ENCODE assay signal across 17 cellular contexts in the genomic region with DNA sequence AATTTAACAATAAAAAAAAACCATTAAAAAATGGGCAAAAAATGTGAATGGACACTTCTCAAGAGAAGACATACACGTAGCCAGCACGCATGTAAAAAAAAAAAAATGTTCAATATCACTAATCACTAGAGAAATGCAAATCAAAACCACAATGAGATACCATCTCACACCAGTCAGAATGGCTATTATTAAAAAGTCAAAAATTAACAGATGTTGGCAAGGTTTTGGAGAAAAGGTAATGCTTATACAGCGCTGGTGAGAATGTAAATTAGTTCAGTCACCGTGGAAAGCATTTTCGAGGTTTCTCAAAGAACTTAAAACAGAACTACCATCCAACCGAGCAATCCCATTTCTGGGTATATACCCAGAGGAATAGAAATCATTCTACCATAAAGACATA.
A peak's percentile ranks its signal among the peaks of the same experiment; 100 is the strongest.
DNase-seq lines count a peak whose midpoint lies in the region; ATAC-seq and TF ChIP-seq lines count a peak whose summit lies in the region.
"Had no signal": no experiment of that assay in that cellular context is flagged by ENCODE, and none has a peak within 500 bp of the region (broad histone marks: within the 10 kb centered on the region; RNA-seq: fewer than 3 reads in every experiment).

No MANE protein-coding gene starts in this region.

- TF ChIP-seq CTCF in spleen (IDR thresholded peaks at IDR 0.05 in 8 of 11, conservative IDR thresholded peaks at IDR 0.05 in 3 of 11) (no peak), adrenal gland (IDR thresholded peaks at IDR 0.05) (no peak)

- no peaks in the 10 kb centered on the region for H3K4me1 ChIP-seq in spleen
- H3K4me1 ChIP-seq in adrenal gland (replicated peaks in 1 of 2), result no peaks in the 10 kb centered on the region
- H3K4me1 ChIP-seq: colonic mucosa had no signal

- H3K4me3 ChIP-seq in spleen (no peak overlapping the region), adrenal gland (no peak overlapping the region)
- H3K4me3 ChIP-seq: colonic mucosa had no signal

- no peaks in the 10 kb centered on the region for H3K36me3 ChIP-seq in spleen
- no peaks in the 10 kb centered on the region for H3K36me3 ChIP-seq in adrenal gland (replicated peaks in 1 of 2)
- H3K36me3 ChIP-seq: colonic mucosa had no signal

- DNase-seq in NCI-H526 (lab: John Stamatoyannopoulos, UW) (no peak), NCI-H1105 (lab: John Stamatoyannopoulos, UW) (no peak), spleen (no peak), adrenal gland (no peak)
- DNase-seq: activated CD8-positive, alpha-beta memory T cell treated with anti-CD3 and anti-CD28 coated beads for 24 hours; CD8-positive, alpha-beta T cell; colonic mucosa; immature natural killer cell; mesendoderm; NCI-H1930; NCI-H524; retina had no signal

- WGBS in spleen, 5 donors, result 65 to 84% (median 76%) methylated on average over 6 of the region's 6 CpGs
- 94 to 97% (median 95%) methylated on average over 6 of the region's 6 CpGs for WGBS in adrenal gland, 4 donors

- H3K27me3 ChIP-seq in spleen (replicated peaks in 1 of 7) (no peaks in the 10 kb centered on the region), adrenal gland (no peaks in the 10 kb centered on the region)
- H3K27me3 ChIP-seq: colonic mucosa had no signal

- H3K9me3 ChIP-seq in spleen (no peaks in the 10 kb centered on the region), adrenal gland (replicated peaks in 1 of 3) (no peaks in the 10 kb centered on the region)
- H3K9me3 ChIP-seq: colonic mucosa had no signal

- H3K27ac ChIP-seq in spleen (no peak overlapping the region), adrenal gland (no peak overlapping the region)
- H3K27ac ChIP-seq: colonic mucosa, VCaP had no signal

- TF ChIP-seq POLR2A in spleen (IDR thresholded peaks at IDR 0.05) (no peak), adrenal gland (IDR thresholded peaks at IDR 0.05) (no peak)

- ATAC-seq in GM18502 (IDR thresholded peaks at IDR 0.05; ENCODE audit: poor library complexity, unreplicated experiment), result peak; percentile 47
- ATAC-seq in GM19452 (IDR thresholded peaks at IDR 0.05; ENCODE audit: unreplicated experiment), result peak; percentile 65
- ATAC-seq in HG02798 (IDR thresholded peaks at IDR 0.05; ENCODE audit: poor library complexity, unreplicated experiment), result peak; percentile 58
- ATAC-seq in HG03469 (IDR thresholded peaks at IDR 0.05; ENCODE audit: unreplicated experiment), result peak; percentile 19
- ATAC-seq: CD8-positive, alpha-beta T cell had no signal

- intact Hi-C loops in spleen (cut with DNase I; ENCODE audit: low total_unique reads), result no loop called here
- intact Hi-C loops in adrenal gland (cut with DNase I), result no loop called here
